17 cellular contexts compared by ENCODE assay signal in the genomic region with DNA sequence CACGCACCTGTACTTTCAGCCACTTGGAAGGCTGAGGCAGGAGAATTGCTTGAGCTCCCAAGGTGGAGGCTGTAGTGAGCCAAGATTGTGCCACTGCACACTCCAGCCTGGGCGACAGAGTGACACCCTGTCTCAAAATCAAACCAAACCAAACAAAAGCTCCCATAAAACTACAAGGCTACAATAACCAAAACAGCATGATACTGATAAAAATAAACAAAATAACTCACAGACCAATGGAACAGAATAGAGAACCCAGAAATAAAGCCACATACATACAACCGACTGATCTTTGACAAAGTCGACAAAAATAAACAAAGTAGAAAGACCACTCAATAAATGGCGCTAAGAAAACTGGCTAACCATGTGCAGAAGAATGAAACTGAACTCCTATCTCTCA.
"Had no signal": no experiment of that assay in that cellular context is flagged by ENCODE, and none has a peak within 500 bp of the region (broad histone marks: within the 10 kb centered on the region; RNA-seq: fewer than 3 reads in every experiment).

No MANE protein-coding gene starts in this region.

- H3K4me3 ChIP-seq: ascending aorta, breast epithelium, heart left ventricle, lower lobe of right lung, SK-N-MC, skin epidermis, suprapubic skin had no signal

- H3K4me1 ChIP-seq: breast epithelium, suprapubic skin had no signal

- H3K9me3 ChIP-seq: ascending aorta, breast epithelium, heart left ventricle, lower lobe of right lung, suprapubic skin had no signal

- H3K27ac ChIP-seq: breast epithelium, epithelial cell of prostate, lower lobe of right lung, SK-N-MC, skin epidermis, suprapubic skin had no signal

- H3K27me3 ChIP-seq: ascending aorta, breast epithelium, heart left ventricle, suprapubic skin had no signal

- ATAC-seq: heart left ventricle; left colon; lower lobe of right lung; stimulated activated naive CD8-positive, alpha-beta T cell treated with anti-CD3 and anti-CD28 coated beads, Interleukin-15, Interleukin-2, amounts not matched to agents 100 U/mL and 50 U/mL, for 24 hours had no signal

- DNase-seq: activated CD4-positive, alpha-beta T cell treated with anti-CD3 and anti-CD28 coated beads, Interleukin-2, amount 50 U/mL, for 48 hours; activated CD4-positive, CD25-positive, alpha-beta regulatory T cell treated with anti-CD3 and anti-CD28 coated beads, Interleukin-2, amount 50 U/mL, for 72 hours; activated T-cell treated with anti-CD3 and anti-CD28 coated beads, Interleukin-2, amount 50 U/mL, for 48 hours; heart left ventricle; left colon; lower lobe of right lung; posterior cingulate gyrus; stimulated activated CD4-positive, alpha-beta T cell treated with anti-CD3 and anti-CD28 coated beads, Interleukin-4, amount 100 ng/mL, for 4 hours; stimulated activated CD8-positive, alpha-beta memory T cell treated with anti-CD3 and anti-CD28 coated beads, Interleukin-4, amount 100 ng/mL, for 48 hours; stimulated activated naive CD8-positive, alpha-beta T cell treated with anti-CD3 and anti-CD28 coated beads, Interleukin-15, Interleukin-2, amounts not matched to agents 100 U/mL and 50 U/mL, for 24 hours; T1000 had no signal

- H3K36me3 ChIP-seq: breast epithelium had no signal
